9 cellular contexts compared by ENCODE assay signal in genomic region chr22:37635157-37635556, GRCh38. TPM values are rescaled to one million over a fixed set of nuclear protein-coding genes. Genes with fewer than 3 reads are reported as not detected.
A peak's percentile ranks its signal among the peaks of the same experiment; 100 is the strongest.
DNase-seq lines count a peak whose midpoint lies in the region; ATAC-seq lines count a peak whose summit lies in the region.
"Had no signal": no experiment of that assay in that cellular context is flagged by ENCODE, and none has a peak within 500 bp of the region (broad histone marks: within the 10 kb centered on the region; RNA-seq: fewer than 3 reads in every experiment).

No MANE protein-coding gene starts in this region.

- DNase-seq in T-cell (no peak), memory B cell (ENCODE audit: low spot score in 2 of 2) (no peak), NCI-H2029 (lab: John Stamatoyannopoulos, UW) (no peak), HPDE6-E6E7 (ENCODE audit: extremely low spot score) (no peak), HUDEP-2 (lab: John Stamatoyannopoulos, UW; ENCODE audit: unreplicated experiment in 76 of 76) (no peak)
- DNase-seq: activated CD8-positive, alpha-beta memory T cell treated with anti-CD3 and anti-CD28 coated beads, Interleukin-2, amount 50 U/mL, for 4 hours; effector CD8-positive, alpha-beta T cell; NCI-H1694 treated with DMSO at 0.1 percent for 48 hours had no signal

- POLR2A ChIA-PET in T-cell (lab: Charles Lee), result no interaction called here

- CTCF ChIA-PET in T-cell (lab: Charles Lee), result interaction anchor here in 1 of 2 donors (2.0 kb wide), 1 partner anchor 8 kb away, joined by 10 read pairs; no protein-coding TSS in a partner anchor

- H3K4me1 Mint-ChIP-seq in T-cell (peaks cover 62 to 75% (median 64%) of the 10 kb centered on the region in 3 donors), memory B cell (peaks cover 49% of the 10 kb centered on the region)

- H3K27ac ChIP-seq in BLaER1, result peak overlapping the region; percentile 92

- H3K27ac Mint-ChIP-seq in T-cell, result peak overlapping the region; percentile 93 to 95
- peak overlapping the region; percentile 93 for H3K27ac Mint-ChIP-seq in memory B cell

- H3K4me2 ChIP-seq in BLaER1, result peak overlapping the region; percentile 90

- H3K4me3 ChIP-seq in BLaER1, result peak overlapping the region; percentile 49; the same call in 1 of the 2 replicates

- peaks cover 21% of the 10 kb centered on the region for H3K36me3 ChIP-seq in BLaER1

- H3K27me3 ChIP-seq in BLaER1, result no peaks in the 10 kb centered on the region

- no peaks in the 10 kb centered on the region for H3K9me3 ChIP-seq in BLaER1

- H3K9ac ChIP-seq in BLaER1, result peak overlapping the region; percentile 73; the same call in 1 of the 2 replicates

- H3K36me3 Mint-ChIP-seq in T-cell, result no peaks in the 10 kb centered on the region
- peaks cover 1% of the 10 kb centered on the region for H3K36me3 Mint-ChIP-seq in memory B cell

- H3K27me3 Mint-ChIP-seq in T-cell (no peaks in the 10 kb centered on the region), memory B cell (no peaks in the 10 kb centered on the region)

- H3K4me3 Mint-ChIP-seq in T-cell (peak overlapping the region in 1 of 3 donors; percentile 73), memory B cell (no peak overlapping the region)

- peaks cover 92% of the 10 kb centered on the region for H3K4me1 ChIP-seq in BLaER1

- no peaks in the 10 kb centered on the region for H4K20me1 ChIP-seq in BLaER1

- ATAC-seq in T-cell (replicated peaks in 1 of 4) (no peak), memory B cell (ENCODE audit: low read depth) (no peak)

- H3K9me3 Mint-ChIP-seq in T-cell (no peaks in the 10 kb centered on the region), memory B cell (no peaks in the 10 kb centered on the region)

RNA-seq across cellular contexts. Expression of gene SH3BP1, which starts 4.3 kb away (rescaled TPM):
- total RNA-seq in T-cell, result 100 to 1,000 TPM in 1 of 5 donors, 10 to 100 TPM in 4; 91.3 to 111 (median 93.6) TPM

RNA-seq across cellular contexts. Expression of gene PDXP, which starts 23.4 kb away (rescaled TPM):
- 10 to 100 TPM in 3 of 5 donors, 1 to 10 TPM in 2; 3.1 to 11.3 (median 10.7) TPM for total RNA-seq in T-cell

RNA-seq across cellular contexts. Expression of gene GGA1, which starts 26.5 kb away (rescaled TPM):
- 100 to 1,000 TPM in 2 of 5 donors, 10 to 100 TPM in 3; 83.8 to 105 (median 97.7) TPM for total RNA-seq in T-cell

RNA-seq across cellular contexts. Expression of gene LGALS1, which starts 40.3 kb away (rescaled TPM):
- 100 to 1,000 TPM in 2 of 5 donors, 10 to 100 TPM in 3; 39.5 to 206 (median 99.2) TPM for total RNA-seq in T-cell

RNA-seq across cellular contexts. Expression of gene NOL12, which starts 51.0 kb away (rescaled TPM):
- 10 to 100 TPM; 29.2 to 52.4 (median 47.5) TPM for total RNA-seq in T-cell
